Comparison of ENCODE assay signal across 8 cellular contexts in genomic region chr22:20456064-20456721, GRCh38. TPM values are rescaled to one million over a fixed set of nuclear protein-coding genes. Genes with fewer than 3 reads are reported as not detected.
DNase-seq lines count a peak whose midpoint lies in the region; ATAC-seq and TF ChIP-seq lines count a peak whose summit lies in the region.

No MANE protein-coding gene starts in this region.

- peaks cover 4% of the 10 kb centered on the region for H3F3A ChIP-seq in SK-N-SH (replicated peaks; ENCODE audit: insufficient read depth)

- H3K9ac ChIP-seq in SK-N-SH, result no peak overlapping the region

- H3K9me3 Mint-ChIP-seq in activated naive CD4-positive, alpha-beta T cell treated with anti-CD3 and anti-CD28 coated beads, Interleukin-2, amount 50 U/mL, for 24 hours, result no peaks in the 10 kb centered on the region

- CTCF ChIA-PET in SK-N-SH (lab: Yijun Ruan, JAX), result interaction anchor here (0.8 to 4.8 kb wide), 28 partner anchors 8 to 173 kb away, joined by 3 to 102 read pairs (median 4); partner anchors contain the start of gene DGCR6L

- peaks cover 2% of the 10 kb centered on the region for H3K36me3 Mint-ChIP-seq in activated naive CD4-positive, alpha-beta T cell treated with anti-CD3 and anti-CD28 coated beads, Interleukin-2, amount 50 U/mL, for 24 hours

- H3K27ac ChIP-seq in SK-N-SH (ENCODE audit: low read depth in 2 of 2, low read length in 1 of 2) (peak overlapping the region in 1 of 2 experiments; percentile 50; a peak in 1 of 4 replicates), upper lobe of right lung (no peak overlapping the region)

- H3K27me3 Mint-ChIP-seq in activated naive CD4-positive, alpha-beta T cell treated with anti-CD3 and anti-CD28 coated beads, Interleukin-2, amount 50 U/mL, for 24 hours, result no peaks in the 10 kb centered on the region

- peak; percentile 98 for TF ChIP-seq RAD21 in SK-N-SH (IDR thresholded peaks at IDR 0.05; ENCODE audit: low read length)

- DNase-seq in M059J (ENCODE audit: low read depth) (peak; percentile 50), SK-N-SH (peak; percentile 91), Right ventricle myocardium superior (peak; percentile 84), pons (ENCODE audit: low spot score) (peak; percentile 52), upper lobe of right lung (peak; percentile 82)

- TF ChIP-seq EP300 in SK-N-SH (IDR thresholded peaks at IDR 0.05; ENCODE audit: borderline replicate concordance in 1 of 2, low read depth in 1 of 2, low read length in 1 of 2), result no peak

- H3K27me3 ChIP-seq in SK-N-SH (ENCODE audit: insufficient read depth), result no peaks in the 10 kb centered on the region
- no peaks in the 10 kb centered on the region for H3K27me3 ChIP-seq in upper lobe of right lung

- peaks cover 36% of the 10 kb centered on the region for H3K4me1 Mint-ChIP-seq in activated naive CD4-positive, alpha-beta T cell treated with anti-CD3 and anti-CD28 coated beads, Interleukin-2, amount 50 U/mL, for 24 hours

- H4K20me1 ChIP-seq in SK-N-SH (ENCODE audit: insufficient read depth), result no peaks in the 10 kb centered on the region

- H3K4me3 Mint-ChIP-seq in activated naive CD4-positive, alpha-beta T cell treated with anti-CD3 and anti-CD28 coated beads, Interleukin-2, amount 50 U/mL, for 24 hours, result no peak overlapping the region

- WGBS in SK-N-SH (ENCODE audit: low lambda C conversion rate), result 11% methylated on average over 5 of the region's 6 CpGs

- POLR2A ChIA-PET in SK-N-SH (lab: Yijun Ruan, JAX), result interaction anchor here (1.0 to 1.2 kb wide), 3 partner anchors 33 to 135 kb away, joined by 3 to 6 read pairs (median 4); no protein-coding TSS in a partner anchor

- ATAC-seq in Right ventricle myocardium superior (ENCODE audit: poor library complexity) (peak; percentile 93), upper lobe of right lung (peak; percentile 95), HG03442 (IDR thresholded peaks at IDR 0.05; ENCODE audit: unreplicated experiment) (no peak)

- no peak overlapping the region for H3K4me2 ChIP-seq in SK-N-SH

- H2AFZ ChIP-seq in SK-N-SH (ENCODE audit: low read depth), result no peak overlapping the region; the same call in 1 of the 2 replicates

- H3K4me1 ChIP-seq in SK-N-SH (ENCODE audit: control insufficient read depth in 1 of 2, insufficient read depth in 2 of 2, low read depth in 1 of 2, low read length in 1 of 2) (peaks cover 0 to 7% of the 10 kb centered on the region in 2 experiments; a peak in 1 of 4 replicates), upper lobe of right lung (peaks cover 6% of the 10 kb centered on the region)

- intact Hi-C loops in Right ventricle myocardium superior (cut with DNase I) (loop anchor here (2.0 kb wide), 1 partner anchor 37 kb away; no protein-coding TSS in a partner anchor), upper lobe of right lung (cut with DNase I) (loop anchor here (5.0 kb wide), 1 partner anchor 39 kb away; no protein-coding TSS in a partner anchor)

- H3K27ac Mint-ChIP-seq in activated naive CD4-positive, alpha-beta T cell treated with anti-CD3 and anti-CD28 coated beads, Interleukin-2, amount 50 U/mL, for 24 hours, result peak overlapping the region; percentile 17

- no peaks in the 10 kb centered on the region for H3K9me3 ChIP-seq in SK-N-SH
- H3K9me3 ChIP-seq in upper lobe of right lung, result no peaks in the 10 kb centered on the region

- H3K4me3 ChIP-seq in SK-N-SH (ENCODE audit: low read depth in 2 of 2, low read length in 1 of 2) (no peak overlapping the region; a peak in 1 of 4 replicates), upper lobe of right lung (no peak overlapping the region)

- H3K36me3 ChIP-seq in SK-N-SH (replicated peaks in 1 of 2; ENCODE audit: control insufficient read depth in 1 of 2, insufficient read depth in 2 of 2, low read length in 1 of 2) (peaks cover 19 to 29% of the 10 kb centered on the region in 2 experiments), upper lobe of right lung (peaks cover 33% of the 10 kb centered on the region)

- H3K79me2 ChIP-seq in SK-N-SH (ENCODE audit: insufficient read depth), result no peaks in the 10 kb centered on the region

- H3K9me2 ChIP-seq in SK-N-SH, result no peaks in the 10 kb centered on the region

- TF ChIP-seq CTCF in GM12874 (IDR thresholded peaks at IDR 0.05; ENCODE audit: insufficient read depth, low read depth, low read length) (peak; percentile 95), SK-N-SH (IDR thresholded peaks at IDR 0.05) (peak; percentile 89), upper lobe of right lung (IDR thresholded peaks at IDR 0.05) (peak; percentile 92)

TF ChIP-seq in SK-N-SH, 30 proteins besides CTCF, POLR2A, EP300 and RAD21:
- no peak for TF ChIP-seq POLR2AphosphoS5 (IDR thresholded peaks at IDR 0.05; ENCODE audit: low read depth, low read length)
- peak; percentile 98 for TF ChIP-seq SMC3 (IDR thresholded peaks at IDR 0.05; ENCODE audit: low read depth, low read length)
- no peak for TF ChIP-seq PBX3 (IDR thresholded peaks at IDR 0.05)
- no peak for TF ChIP-seq TAF1 (IDR thresholded peaks at IDR 0.05; ENCODE audit: borderline replicate concordance, low read depth, low read length)
- no peak for TF ChIP-seq RCOR1 (IDR thresholded peaks at IDR 0.05; ENCODE audit: low read length)
- no peak for TF ChIP-seq NFIC (IDR thresholded peaks at IDR 0.05; ENCODE audit: borderline replicate concordance)
- TF ChIP-seq ELF1 (IDR thresholded peaks at IDR 0.05), result no peak
- TF ChIP-seq MXI1 (IDR thresholded peaks at IDR 0.05; ENCODE audit: low read depth, low read length), result no peak
- TF ChIP-seq CHD2 (IDR thresholded peaks at IDR 0.05; ENCODE audit: low read length, partially characterized antibody), result peak; percentile 38
- no peak for TF ChIP-seq MEF2A (IDR thresholded peaks at IDR 0.05; ENCODE audit: borderline replicate concordance, low read depth)
- TF ChIP-seq GATA2 (CRISPR knock-in tag; IDR thresholded peaks at IDR 0.05), result no peak
- TF ChIP-seq IRF3 (IDR thresholded peaks at IDR 0.05; ENCODE audit: low read depth, low read length), result no peak
- TF ChIP-seq NRF1 (IDR thresholded peaks at IDR 0.05; ENCODE audit: low read depth, low read length), result no peak
- TF ChIP-seq JUND (IDR thresholded peaks at IDR 0.05), result no peak
- no peak for TF ChIP-seq RFX5 (IDR thresholded peaks at IDR 0.05; ENCODE audit: low read length)
- no peak for TF ChIP-seq MAX (IDR thresholded peaks at IDR 0.05; ENCODE audit: low read depth)

RNA-seq across cellular contexts. Expression of gene SCARF2, which starts 18.6 kb away (rescaled TPM):
- 10.3 and 24.3 TPM in 2 replicates for total RNA-seq in M059J (2014; rRNA removed; shearing (Covaris generic))
- polyA plus RNA-seq in SK-N-SH (2012; rRNA removed), result 32.1 and 49.0 TPM in 2 replicates
- polyA plus RNA-seq in SK-N-SH (2012; cell fraction: cytosol; rRNA removed), result 21.0 and 41.3 TPM in 2 replicates
- 91.3 and 138 TPM in 2 replicates for polyA plus RNA-seq in SK-N-SH (2012; cell fraction: nucleus; rRNA removed)
- 2.6 TPM for total RNA-seq in Right ventricle myocardium superior
- 24.0 TPM for total RNA-seq in upper lobe of right lung

RNA-seq across cellular contexts. Expression of gene KLHL22, which starts 39.4 kb away (rescaled TPM):
- total RNA-seq in M059J (2014; rRNA removed; shearing (Covaris generic)), result 17.5 and 21.2 TPM in 2 replicates
- polyA plus RNA-seq in SK-N-SH (2012; rRNA removed), result 26.5 and 29.8 TPM in 2 replicates
- polyA plus RNA-seq in SK-N-SH (2012; cell fraction: cytosol; rRNA removed), result 9.3 and 17.3 TPM in 2 replicates
- polyA plus RNA-seq in SK-N-SH (2012; cell fraction: nucleus; rRNA removed), result 56.9 and 66.8 TPM in 2 replicates
- 13.5 TPM for total RNA-seq in Right ventricle myocardium superior
- 23.3 TPM for total RNA-seq in upper lobe of right lung

RNA-seq across cellular contexts. Expression of gene MED15, which starts 51.2 kb away (rescaled TPM):
- 22.3 and 27.9 TPM in 2 replicates for total RNA-seq in M059J (2014; rRNA removed; shearing (Covaris generic))
- polyA plus RNA-seq in SK-N-SH (2012; rRNA removed), result 36.0 and 45.1 TPM in 2 replicates
- 20.6 and 30.1 TPM in 2 replicates for polyA plus RNA-seq in SK-N-SH (2012; cell fraction: cytosol; rRNA removed)
- 186 and 205 TPM in 2 replicates for polyA plus RNA-seq in SK-N-SH (2012; cell fraction: nucleus; rRNA removed)
- total RNA-seq in Right ventricle myocardium superior, result 36.3 TPM
- total RNA-seq in upper lobe of right lung, result 96.9 TPM
